ENCODE assay signal across 12 cellular contexts in genomic region chr22:24400037-24400725, GRCh38. TPM values are rescaled to one million over a fixed set of nuclear protein-coding genes. Genes with fewer than 3 reads are reported as not detected.
A peak's percentile ranks its signal among the peaks of the same experiment; 100 is the strongest.
DNase-seq lines count a peak whose midpoint lies in the region; ATAC-seq, FAIRE-seq and TF ChIP-seq lines count a peak whose summit lies in the region.
"Had no signal": no experiment of that assay in that cellular context is flagged by ENCODE, and none has a peak within 500 bp of the region (broad histone marks: within the 10 kb centered on the region; RNA-seq: fewer than 3 reads in every experiment).

No MANE protein-coding gene starts in this region.

- H4K20me1 ChIP-seq in HepG2 (ENCODE audit: insufficient read depth, low read length) (no peaks in the 10 kb centered on the region; the same call in 1 of the 2 replicates), OCI-LY1 (ENCODE audit: insufficient read depth, low read length) (no peaks in the 10 kb centered on the region)

- H3K36me3 ChIP-seq in HepG2 (replicated peaks in 1 of 2; ENCODE audit: control insufficient read depth in 1 of 2, insufficient read depth in 2 of 2, low read length in 2 of 2) (peaks cover 20 to 73% of the 10 kb centered on the region in 2 experiments), right lobe of liver (peaks cover 0 to 23% (median 5%) of the 10 kb centered on the region in 4 donors), OCI-LY1 (ENCODE audit: insufficient read depth, low read length) (peaks cover 53% of the 10 kb centered on the region), left lung (peaks cover 0 to 48% of the 10 kb centered on the region in 2 donors)

- no peak for TF ChIP-seq POLR2A in HepG2 (IDR thresholded peaks at IDR 0.05; ENCODE audit: insufficient read depth in 1 of 2, low read depth in 2 of 2, low read length in 2 of 2)
- no peak for TF ChIP-seq POLR2A in right lobe of liver (IDR thresholded peaks at IDR 0.05)

- in situ Hi-C loops in HepG2 (cut with HindIII; ENCODE audit: extremely low pct_ligation_motif_present, low pct_unique_long_range_greater_than_20kb), result loop anchor here (5.0 kb wide), 1 partner anchor 38 kb away; no protein-coding TSS in a partner anchor

- TF ChIP-seq CTCF in HepG2 (CRISPR knock-in tag; IDR thresholded peaks at IDR 0.05) (no peak), right lobe of liver (IDR thresholded peaks at IDR 0.05) (no peak), OCI-LY1 (IDR thresholded peaks at IDR 0.05; ENCODE audit: low read length) (no peak), left lung (IDR thresholded peaks at IDR 0.05) (no peak), RWPE1 (conservative IDR thresholded peaks at IDR 0.05; ENCODE audit: low read depth) (no peak)

- 74% methylated on average over 8 of the region's 8 CpGs for WGBS in HepG2 (ENCODE audit: low lambda C conversion rate)
- 69% methylated on average over 6 of the region's 8 CpGs for WGBS in right lobe of liver (ENCODE audit: insufficient coverage, low coverage, low lambda C conversion rate, missing lambda C conversion rate)

- no peaks in the 10 kb centered on the region for H3K79me2 ChIP-seq in HepG2 (ENCODE audit: insufficient read depth, low read length)
- no peaks in the 10 kb centered on the region for H3K79me2 ChIP-seq in OCI-LY1 (ENCODE audit: insufficient read depth, low read length)

- no peak for DNase-seq in HepG2 (ENCODE audit: low spot score)
- no peak for DNase-seq in right lobe of liver
- no peak for DNase-seq in left lung
- no peak for DNase-seq in GDM1 (lab: John Stamatoyannopoulos, UW)
- DNase-seq in RWPE1 (ENCODE audit: low spot score), result no peak
- no peak for DNase-seq in islet precursor cell
- DNase-seq: activated gamma-delta T cell treated with Interleukin-2 at 50 U/mL for 16 hours, C1 segment of cervical spinal cord, kidney, NCI-H187 treated with DMSO at 0.1 percent for 48 hours had no signal

- H3K4me1 ChIP-seq in HepG2 (ENCODE audit: insufficient read depth, low read length) (peaks cover 10% of the 10 kb centered on the region; the same call in 1 of the 2 replicates), right lobe of liver (peaks cover 0 to 5% (median 2%) of the 10 kb centered on the region in 4 donors), OCI-LY1 (ENCODE audit: insufficient read depth, low read length, severe bottlenecking) (peaks cover 64% of the 10 kb centered on the region), left lung (peaks cover 32 to 53% of the 10 kb centered on the region in 2 donors)

- H3K9me3 ChIP-seq in HepG2 (ENCODE audit: low read length), result no peaks in the 10 kb centered on the region
- H3K9me3 ChIP-seq in right lobe of liver, result no peaks in the 10 kb centered on the region
- no peaks in the 10 kb centered on the region for H3K9me3 ChIP-seq in OCI-LY1 (ENCODE audit: low read length)
- no peaks in the 10 kb centered on the region for H3K9me3 ChIP-seq in left lung

- no TSS peak for BruUV-seq in HepG2 (replicated peaks; lab: Mats Ljungman, UMichigan)

- no peak for TF ChIP-seq EP300 in HepG2 (IDR thresholded peaks at IDR 0.05; ENCODE audit: low read depth in 2 of 2, low read length in 2 of 2)
- no peak for TF ChIP-seq EP300 in HepG2 (CRISPR knock-in tag; IDR thresholded peaks at IDR 0.05; ENCODE audit: borderline replicate concordance)

- ATAC-seq in HepG2 (no peak), right lobe of liver (no peak), left lung (no peak), GM21423 (IDR thresholded peaks at IDR 0.05; ENCODE audit: unreplicated experiment) (no peak)

- H2AFZ ChIP-seq in HepG2 (ENCODE audit: low read length) (no peak overlapping the region), OCI-LY1 (ENCODE audit: low read length) (no peak overlapping the region)

- CTCF ChIA-PET in HepG2 (lab: Yijun Ruan, JAX; ENCODE audit: low intra/inter-chr PET ratio, low total read pairs), result no interaction called here
- CTCF ChIA-PET in RWPE1 (lab: Yijun Ruan, JAX), result no interaction called here

- intact Hi-C loops in HepG2 (cut with micrococcal nuclease; ENCODE audit: unreplicated experiment) (no loop called here), right lobe of liver (cut with DNase I) (no loop called here), left lung (cut with DNase I) (no loop called here)

- H3K4me2 ChIP-seq in HepG2 (ENCODE audit: low read depth, low read length) (no peak overlapping the region), OCI-LY1 (ENCODE audit: low read length) (peak overlapping the region; percentile 66)

- H3F3A ChIP-seq in OCI-LY1 (ENCODE audit: insufficient read depth, low read length), result no peaks in the 10 kb centered on the region

- no peak overlapping the region for H3K4me3 ChIP-seq in HepG2 (replicated peaks in 1 of 3; ENCODE audit: insufficient read depth in 1 of 3, low read depth in 2 of 3, low read length in 3 of 3)
- H3K4me3 ChIP-seq in right lobe of liver, result no peak overlapping the region
- peak overlapping the region; percentile 27 for H3K4me3 ChIP-seq in OCI-LY1 (ENCODE audit: low read depth, low read length, poor library complexity, severe bottlenecking)
- no peak overlapping the region for H3K4me3 ChIP-seq in left lung

- H3K27me3 ChIP-seq in HepG2 (ENCODE audit: control insufficient read depth in 1 of 2, insufficient read depth in 2 of 2, low read length in 2 of 2), result no peaks in the 10 kb centered on the region
- no peaks in the 10 kb centered on the region for H3K27me3 ChIP-seq in right lobe of liver
- no peaks in the 10 kb centered on the region for H3K27me3 ChIP-seq in OCI-LY1 (ENCODE audit: insufficient read depth, low read length)
- no peaks in the 10 kb centered on the region for H3K27me3 ChIP-seq in left lung

- H3K27ac ChIP-seq in HepG2 (ENCODE audit: extremely low read length, insufficient read depth, low read length), result no peak overlapping the region
- H3K27ac ChIP-seq in right lobe of liver, result peak overlapping the region in 1 of 3 donors; percentile 55
- H3K27ac ChIP-seq in OCI-LY1 (ENCODE audit: low read depth, low read length, poor library complexity, severe bottlenecking), result peak overlapping the region; percentile 90
- H3K27ac ChIP-seq in left lung, result peak overlapping the region; percentile 9 to 70
- H3K27ac ChIP-seq in RWPE1, result no peak overlapping the region

- no peak for FAIRE-seq in HepG2 (lab: Jason Lieb, UNC)
- FAIRE-seq: kidney had no signal

- TF ChIP-seq RAD21 in HepG2 (CRISPR knock-in tag; IDR thresholded peaks at IDR 0.05), result no peak

- no peak overlapping the region for H3K9ac ChIP-seq in HepG2 (ENCODE audit: insufficient read depth, low read depth, low read length)
- peak overlapping the region; percentile 11 for H3K9ac ChIP-seq in OCI-LY1 (ENCODE audit: low read length)

- POLR2A ChIA-PET in HepG2 (lab: Yijun Ruan, JAX), result no interaction called here
- POLR2A ChIA-PET in RWPE1 (lab: Yijun Ruan, JAX; ENCODE audit: low non-redundant PET), result no interaction called here

- H3K9me2 ChIP-seq in OCI-LY1 (ENCODE audit: low read depth, low read length), result no peaks in the 10 kb centered on the region

TF ChIP-seq in HepG2, 621 proteins besides CTCF, POLR2A, EP300 and RAD21 (continues in another document):
- TF ChIP-seq GZF1 (CRISPR knock-in tag; IDR thresholded peaks at IDR 0.05), result no peak
- TF ChIP-seq PRPF4 (IDR thresholded peaks at IDR 0.05; ENCODE audit: low read depth, low read length, poor library complexity, severe bottlenecking), result no peak
- TF ChIP-seq JDP2 (CRISPR knock-in tag; IDR thresholded peaks at IDR 0.05; ENCODE audit: borderline replicate concordance), result no peak
- TF ChIP-seq EED (CRISPR knock-in tag; IDR thresholded peaks at IDR 0.05), result no peak
- TF ChIP-seq MNT (IDR thresholded peaks at IDR 0.05), result no peak

RNA-seq across cellular contexts. Expression of gene ADORA2A, which starts 27.2 kb away (rescaled TPM):
- total RNA-seq in HepG2 (2016; rRNA removed; fragmentation: Illumina TruSeq; extraction: Trizol) (3.3 and 4.0 TPM in 2 replicates), right lobe of liver (1 to 10 TPM; 2.0 to 7.7 (median 3.6) TPM), left lung (10 to 100 TPM; 11.5 to 16.8 TPM)
- 1.3 and 1.5 TPM in 2 replicates for total RNA-seq in HepG2 (2016; cell fraction: cytosol; rRNA removed; fragmentation: Illumina TruSeq; extraction: Trizol; ENCODE audit: low read depth)
- 3.1 and 3.5 TPM in 2 replicates for total RNA-seq in HepG2 (2016; cell fraction: insoluble cytoplasmic fraction; rRNA removed; fragmentation: Illumina TruSeq; extraction: Trizol)
- 2.9 and 5.0 TPM in 2 replicates for total RNA-seq in HepG2 (2016; cell fraction: membrane; rRNA removed; fragmentation: Illumina TruSeq; extraction: Trizol)
- total RNA-seq in HepG2 (2016; cell fraction: nucleus; rRNA removed; fragmentation: Illumina TruSeq; extraction: Trizol), result 2.4 TPM in 2 replicates
- 5.0 and 7.3 TPM in 2 replicates for polyA plus RNA-seq in HepG2 (2011; rRNA removed)
- 4.4 and 5.8 TPM in 2 replicates for polyA plus RNA-seq in HepG2 (2011; cell fraction: cytosol; rRNA removed)
- 15.5 and 20.4 TPM in 2 replicates for polyA plus RNA-seq in HepG2 (2011; cell fraction: nucleus; rRNA removed)
- 7.5 and 9.0 TPM in 2 replicates for polyA plus RNA-seq in HepG2 (2012)
- 1.3 and 1.7 TPM in 2 replicates for polyA plus RNA-seq in HepG2 (2016; cell fraction: cytosol; fragmentation: Illumina TruSeq; extraction: Trizol; ENCODE audit: low read depth)
- polyA plus RNA-seq in HepG2 (2016; cell fraction: insoluble cytoplasmic fraction; fragmentation: Illumina TruSeq; extraction: Trizol; ENCODE audit: low read depth), result 3.1 and 3.9 TPM in 2 replicates
- 2.3 and 3.2 TPM in 2 replicates for polyA plus RNA-seq in HepG2 (2016; cell fraction: membrane; fragmentation: Illumina TruSeq; extraction: Trizol; ENCODE audit: low read depth)
- polyA plus RNA-seq in HepG2 (2016; cell fraction: nucleus; fragmentation: Illumina TruSeq; extraction: Trizol; ENCODE audit: insufficient read depth, low read depth), result 4.1 and 4.2 TPM in 2 replicates
- 3.1 and 18.4 TPM in 2 replicates for polyA minus RNA-seq in HepG2 (2011; rRNA and poly(A)+ RNA removed; ENCODE audit: low replicate concordance)
- 1.4 and 2.7 TPM in 2 replicates for polyA minus RNA-seq in HepG2 (2011; cell fraction: cytosol; rRNA and poly(A)+ RNA removed)
- 4.9 and 7.1 TPM in 2 replicates for polyA minus RNA-seq in HepG2 (2011; cell fraction: nucleus; rRNA and poly(A)+ RNA removed)

Comparison
In these comparisons a context has a peak if more than half of its experiments do, and no peak if none do; other contexts are left out.
1. H3K27ac ChIP-seq: peak in OCI-LY1 (single experiment) and left lung (2 of 2); none in HepG2 (single experiment) and RWPE1 (single experiment).